ENCODE assay signal across 10 cellular contexts in genomic region chr7:12719978-12720377, GRCh38. TPM values are rescaled to one million over a fixed set of nuclear protein-coding genes. Genes with fewer than 3 reads are reported as not detected.
DNase-seq lines count a peak whose midpoint lies in the region; ATAC-seq and TF ChIP-seq lines count a peak whose summit lies in the region.
"Had no signal": no experiment of that assay in that cellular context is flagged by ENCODE, and none has a peak within 500 bp of the region (broad histone marks: within the 10 kb centered on the region; RNA-seq: fewer than 3 reads in every experiment).

No MANE protein-coding gene starts in this region.

- WGBS in tibial nerve, 2 donors = 29 to 31% methylated on average over 6 of the region's 6 CpGs

- no peak for DNase-seq in activated CD4-positive, alpha-beta memory T cell treated with anti-CD3 and anti-CD28 coated beads for 36 hours
- no peak for DNase-seq in activated CD4-positive, alpha-beta memory T cell treated with anti-CD3 and anti-CD28 coated beads, Interleukin-2, amount 10 ng/mL, durations not matched to agents 7 days and 5 days
- DNase-seq in activated naive CD8-positive, alpha-beta T cell treated with anti-CD3 and anti-CD28 coated beads, Interleukin-2, amount 50 U/mL, for 24 hours = no peak
- no peak for DNase-seq in left lung
- no peak for DNase-seq in tibial nerve (ENCODE audit: low spot score in 2 of 2)
- DNase-seq in NAMALWA (ENCODE audit: low spot score) = no peak
- DNase-seq in epidermal melanocyte (ENCODE audit: insufficient read length, low spot score) = no peak
- DNase-seq: NCI-H2081 had no signal

- H3K4me1 Mint-ChIP-seq in activated CD4-positive, alpha-beta memory T cell treated with anti-CD3 and anti-CD28 coated beads for 36 hours (ENCODE audit: low read depth) = peaks cover 29% of the 10 kb centered on the region
- peaks cover 61% of the 10 kb centered on the region for H3K4me1 Mint-ChIP-seq in activated CD4-positive, alpha-beta memory T cell treated with anti-CD3 and anti-CD28 coated beads, Interleukin-2, amount 10 ng/mL, durations not matched to agents 7 days and 5 days
- peaks cover 47% of the 10 kb centered on the region for H3K4me1 Mint-ChIP-seq in activated naive CD8-positive, alpha-beta T cell treated with anti-CD3 and anti-CD28 coated beads, Interleukin-2, amount 50 U/mL, for 24 hours

- H3K27ac Mint-ChIP-seq in activated CD4-positive, alpha-beta memory T cell treated with anti-CD3 and anti-CD28 coated beads for 36 hours = peak overlapping the region; percentile 42
- no peak overlapping the region for H3K27ac Mint-ChIP-seq in activated CD4-positive, alpha-beta memory T cell treated with anti-CD3 and anti-CD28 coated beads, Interleukin-2, amount 10 ng/mL, durations not matched to agents 7 days and 5 days
- peak overlapping the region; percentile 75 for H3K27ac Mint-ChIP-seq in activated naive CD8-positive, alpha-beta T cell treated with anti-CD3 and anti-CD28 coated beads, Interleukin-2, amount 50 U/mL, for 24 hours

- H3K4me3 ChIP-seq in left lung = no peak overlapping the region
- H3K4me3 ChIP-seq in tibial nerve = no peak overlapping the region

- peak in 1 of 2 donors; percentile 43 for TF ChIP-seq EP300 in tibial nerve (IDR thresholded peaks at IDR 0.05)

- H3K4me3 Mint-ChIP-seq in activated CD4-positive, alpha-beta memory T cell treated with anti-CD3 and anti-CD28 coated beads for 36 hours = no peak overlapping the region
- no peak overlapping the region for H3K4me3 Mint-ChIP-seq in activated CD4-positive, alpha-beta memory T cell treated with anti-CD3 and anti-CD28 coated beads, Interleukin-2, amount 10 ng/mL, durations not matched to agents 7 days and 5 days
- H3K4me3 Mint-ChIP-seq in activated naive CD8-positive, alpha-beta T cell treated with anti-CD3 and anti-CD28 coated beads, Interleukin-2, amount 50 U/mL, for 24 hours = no peak overlapping the region

- no peaks in the 10 kb centered on the region for H3K27me3 ChIP-seq in left lung
- no peaks in the 10 kb centered on the region for H3K27me3 ChIP-seq in tibial nerve

- no peaks in the 10 kb centered on the region for H3K9me3 Mint-ChIP-seq in activated CD4-positive, alpha-beta memory T cell treated with anti-CD3 and anti-CD28 coated beads for 36 hours
- no peaks in the 10 kb centered on the region for H3K9me3 Mint-ChIP-seq in activated CD4-positive, alpha-beta memory T cell treated with anti-CD3 and anti-CD28 coated beads, Interleukin-2, amount 10 ng/mL, durations not matched to agents 7 days and 5 days
- H3K9me3 Mint-ChIP-seq in activated naive CD8-positive, alpha-beta T cell treated with anti-CD3 and anti-CD28 coated beads, Interleukin-2, amount 50 U/mL, for 24 hours = no peaks in the 10 kb centered on the region

- no peak for TF ChIP-seq POLR2A in tibial nerve (IDR thresholded peaks at IDR 0.05)

- H3K36me3 ChIP-seq in left lung (no peaks in the 10 kb centered on the region), tibial nerve (no peaks in the 10 kb centered on the region)

- H3K9me3 ChIP-seq in left lung (no peaks in the 10 kb centered on the region), tibial nerve (no peaks in the 10 kb centered on the region)

- TF ChIP-seq CTCF in left lung (IDR thresholded peaks at IDR 0.05) (no peak), tibial nerve (IDR thresholded peaks at IDR 0.05) (no peak)

- ATAC-seq in activated naive CD8-positive, alpha-beta T cell treated with anti-CD3 and anti-CD28 coated beads, Interleukin-2, amount 50 U/mL, for 24 hours = no peak
- ATAC-seq in left lung (no peak), GM18867 (IDR thresholded peaks at IDR 0.05; ENCODE audit: unreplicated experiment) (no peak)
- ATAC-seq: Right ventricle myocardium inferior had no signal

- POLR2A ChIA-PET in activated CD4-positive, alpha-beta memory T cell treated with anti-CD3 and anti-CD28 coated beads for 36 hours (lab: Charles Lee) = interaction anchor here (0.7 kb wide), 1 partner anchor 9 kb away, joined by 3 read pairs; no protein-coding TSS in a partner anchor
- POLR2A ChIA-PET in activated CD4-positive, alpha-beta memory T cell treated with anti-CD3 and anti-CD28 coated beads, Interleukin-2, amount 10 ng/mL, durations not matched to agents 7 days and 5 days (lab: Charles Lee) = interaction anchor here (0.7 to 1.5 kb wide), 2 partner anchors 32 to 33 kb away, joined by 4 read pairs; partner anchors contain the start of gene ARL4A

- intact Hi-C loops in activated CD4-positive, alpha-beta memory T cell treated with anti-CD3 and anti-CD28 coated beads for 36 hours (cut with micrococcal nuclease) = loop anchor here (1.0 to 10.0 kb wide), 3 partner anchors 34 to 395 kb away; no protein-coding TSS in a partner anchor
- intact Hi-C loops in left lung (cut with DNase I) = no loop called here

- CTCF ChIA-PET in activated CD4-positive, alpha-beta memory T cell treated with anti-CD3 and anti-CD28 coated beads for 36 hours (lab: Charles Lee) = interaction anchor here (1.9 kb wide), 1 partner anchor 34 kb away, joined by 7 read pairs; no protein-coding TSS in a partner anchor
- CTCF ChIA-PET in activated CD4-positive, alpha-beta memory T cell treated with anti-CD3 and anti-CD28 coated beads, Interleukin-2, amount 10 ng/mL, durations not matched to agents 7 days and 5 days (lab: Charles Lee) = interaction anchor here (1.9 to 3.5 kb wide), 2 partner anchors 11 to 33 kb away, joined by 5 to 20 read pairs; partner anchors contain the start of gene ARL4A

- H3K27ac ChIP-seq in left lung (peak overlapping the region; percentile 61 to 76), tibial nerve (peak overlapping the region in 3 of 4 donors; percentile 22 to 80 (median 77))

- no peaks in the 10 kb centered on the region for H3K36me3 Mint-ChIP-seq in activated CD4-positive, alpha-beta memory T cell treated with anti-CD3 and anti-CD28 coated beads for 36 hours
- H3K36me3 Mint-ChIP-seq in activated CD4-positive, alpha-beta memory T cell treated with anti-CD3 and anti-CD28 coated beads, Interleukin-2, amount 10 ng/mL, durations not matched to agents 7 days and 5 days (ENCODE audit: low read depth) = peaks cover 11% of the 10 kb centered on the region
- H3K36me3 Mint-ChIP-seq in activated naive CD8-positive, alpha-beta T cell treated with anti-CD3 and anti-CD28 coated beads, Interleukin-2, amount 50 U/mL, for 24 hours (ENCODE audit: low read depth) = no peaks in the 10 kb centered on the region

- H3K4me1 ChIP-seq in left lung (peaks cover 17 to 67% of the 10 kb centered on the region in 2 donors), tibial nerve (peaks cover 0 to 51% (median 19%) of the 10 kb centered on the region in 4 donors)

- no peaks in the 10 kb centered on the region for H3K27me3 Mint-ChIP-seq in activated CD4-positive, alpha-beta memory T cell treated with anti-CD3 and anti-CD28 coated beads for 36 hours
- H3K27me3 Mint-ChIP-seq in activated CD4-positive, alpha-beta memory T cell treated with anti-CD3 and anti-CD28 coated beads, Interleukin-2, amount 10 ng/mL, durations not matched to agents 7 days and 5 days = no peaks in the 10 kb centered on the region
- H3K27me3 Mint-ChIP-seq in activated naive CD8-positive, alpha-beta T cell treated with anti-CD3 and anti-CD28 coated beads, Interleukin-2, amount 50 U/mL, for 24 hours = no peaks in the 10 kb centered on the region

RNA-seq across cellular contexts. Expression of gene ARL4A, which starts 32.5 kb away (rescaled TPM):
- 10 to 100 TPM; 11.3 to 12.7 TPM for total RNA-seq in activated CD4-positive, alpha-beta memory T cell treated with anti-CD3 and anti-CD28 coated beads for 36 hours
- total RNA-seq in activated CD4-positive, alpha-beta memory T cell treated with anti-CD3 and anti-CD28 coated beads, Interleukin-2, amount 10 ng/mL, durations not matched to agents 7 days and 5 days = 10 to 100 TPM; 19.1 to 19.8 TPM
- total RNA-seq in left lung (10 to 100 TPM; 18.4 to 27.0 TPM), tibial nerve (10 to 100 TPM; 27.4 to 44.1 (median 34.2) TPM)
